In the genomic region with DNA sequence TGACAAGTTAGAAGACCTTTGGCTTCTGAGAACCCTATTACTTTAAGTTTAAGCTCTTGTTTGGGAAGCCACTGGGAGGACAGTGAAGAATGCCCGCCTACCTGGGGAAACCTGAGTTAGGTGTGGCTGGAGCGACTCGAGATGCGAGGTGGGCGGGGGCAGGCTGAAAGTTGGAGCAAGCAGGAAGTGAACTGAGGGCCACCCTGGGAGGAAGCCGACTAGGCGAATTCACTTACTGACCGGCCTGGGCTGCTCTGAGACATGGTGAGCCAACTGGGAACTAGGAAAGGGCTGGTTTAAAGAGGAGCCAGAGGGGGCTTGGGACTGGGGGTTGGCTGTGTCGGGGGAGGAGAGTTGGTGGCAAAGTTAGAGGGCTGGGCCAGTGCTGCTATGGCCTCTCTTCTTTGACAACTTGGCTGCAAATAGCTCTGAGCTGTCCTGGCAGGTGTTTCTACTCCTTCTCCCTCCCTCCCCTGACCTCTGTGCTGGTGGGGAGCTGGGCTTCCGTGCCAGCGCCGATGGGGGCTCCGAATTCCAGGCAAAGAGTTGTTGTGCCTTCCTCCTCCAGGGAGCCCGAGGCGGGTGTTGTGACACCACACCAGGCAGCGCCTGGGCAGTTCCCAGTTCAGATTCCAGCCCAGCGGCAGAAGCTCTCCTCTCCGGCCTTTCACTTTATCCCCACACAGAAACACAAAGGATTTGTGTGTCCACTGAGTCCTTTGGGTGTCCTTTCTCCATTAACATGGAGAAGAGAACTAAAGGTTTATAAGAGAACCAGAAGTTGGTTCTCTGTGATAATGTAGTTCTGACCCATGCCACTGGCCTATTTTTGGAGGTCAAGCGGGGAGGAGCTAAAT, we compare ENCODE assay signal across 8 cellular contexts. TPM values are rescaled to one million over a fixed set of nuclear protein-coding genes. Genes with fewer than 3 reads are reported as not detected.
DNase-seq lines count a peak whose midpoint lies in the region; ATAC-seq, FAIRE-seq and TF ChIP-seq lines count a peak whose summit lies in the region.

A gene (plus strand): TSS at position 201 of the 857 bp plus-strand sequence. CDS start 61 bp downstream, at position 262.

- CTCF ChIA-PET in endothelial cell of umbilical vein (lab: Charles Lee): interaction anchor here (0.7 to 2.4 kb wide), 7 partner anchors 8 to 67 kb away, joined by 3 to 5 read pairs (median 5); a partner anchor contains a TSS

- H2AFZ ChIP-seq in MM.1S (ENCODE audit: low read length): peak within 1 kb of the TSS; percentile 64
- H2AFZ ChIP-seq in endothelial cell of umbilical vein (ENCODE audit: low read depth, low read length): peak within 1 kb of the TSS; percentile 53

- H3K9me3 ChIP-seq in MM.1S (replicated peaks; ENCODE audit: insufficient read depth, low read length) (no peaks in the 10 kb centered on the region), endothelial cell of umbilical vein (replicated peaks; ENCODE audit: control insufficient read depth, insufficient read depth, low read length) (no peaks in the 10 kb centered on the region)

- 0 out of 2 replicates have a peak, but pooled peaks cover 5% of the 10 kb centered on the region for H3K36me3 ChIP-seq in MM.1S (replicated peaks; ENCODE audit: insufficient read depth, low read length)
- H3K36me3 ChIP-seq in endothelial cell of umbilical vein (ENCODE audit: control insufficient read depth in 2 of 2, extremely low read depth in 1 of 2, insufficient read depth in 2 of 2, low read length in 2 of 2): no peaks in the 10 kb centered on the region

- no peaks in the 10 kb centered on the region for H3K9me1 ChIP-seq in endothelial cell of umbilical vein (replicated peaks; ENCODE audit: control insufficient read depth, extremely low read depth, insufficient read depth, low read length)

- H3K9me2 ChIP-seq in MM.1S (replicated peaks; ENCODE audit: insufficient read depth, low read length): no peaks in the 10 kb centered on the region

- ATAC-seq in GM21390 (IDR thresholded peaks at IDR 0.05; ENCODE audit: unreplicated experiment): peak; percentile 73
- peak; percentile 81 to 86 for ATAC-seq in naive thymus-derived CD8-positive, alpha-beta T cell

- TF ChIP-seq CTCF in MM.1S (IDR thresholded peaks at IDR 0.05; ENCODE audit: low read length) (no peak), endothelial cell of umbilical vein (IDR thresholded peaks at IDR 0.05; ENCODE audit: extremely low read depth in 1 of 2, insufficient read depth in 1 of 2, low read depth in 1 of 2, low read length in 2 of 2) (no peak)

- H3K27me3 ChIP-seq in MM.1S (replicated peaks; ENCODE audit: insufficient read depth, low read length): peaks cover 2% of the 10 kb centered on the region; the same call in 1 of the 2 replicates
- H3K27me3 ChIP-seq in endothelial cell of umbilical vein (ENCODE audit: control insufficient read depth in 2 of 2, insufficient read depth in 2 of 2, low read length in 2 of 2): peaks cover 0 to 2% of the 10 kb centered on the region in 2 experiments

- intact Hi-C loops in endothelial cell of umbilical vein (cut with micrococcal nuclease): no loop called here

- H3K79me2 ChIP-seq in MM.1S (ENCODE audit: low read length): peaks cover 32% of the 10 kb centered on the region
- no peaks in the 10 kb centered on the region for H3K79me2 ChIP-seq in endothelial cell of umbilical vein (ENCODE audit: control insufficient read depth, insufficient read depth, low read length)

- H3K9ac ChIP-seq in MM.1S (ENCODE audit: low read length) (peak within 1 kb of the TSS; percentile 64), endothelial cell of umbilical vein (replicated peaks; ENCODE audit: extremely low read depth, insufficient read depth, low read length) (peak within 1 kb of the TSS; percentile 25)

- H3K4me3 ChIP-seq in MM.1S (ENCODE audit: low read length): peak within 1 kb of the TSS; percentile 75
- peak within 1 kb of the TSS in 2 of 3 experiments; percentile 2 to 9 for H3K4me3 ChIP-seq in endothelial cell of umbilical vein (replicated peaks in 1 of 3; ENCODE audit: insufficient read depth in 1 of 3, low read depth in 1 of 3, low read length in 3 of 3)

- TSS peak; percentile 42 for BruUV-seq in endothelial cell of umbilical vein (replicated peaks; lab: Mats Ljungman, UMichigan)

- FAIRE-seq in endothelial cell of umbilical vein (lab: Jason Lieb, UNC): peak; percentile 77

- DNase-seq in COLO668 (lab: John Stamatoyannopoulos, UW; ENCODE audit: unreplicated experiment) (peak; percentile 63), MM.1S (peak; percentile 80), endothelial cell of umbilical vein (ENCODE audit: low read depth, low spot score) (peak; percentile 37), COR-L47 (lab: John Stamatoyannopoulos, UW) (no peak)
- peak; percentile 58 for DNase-seq in activated CD4-positive, alpha-beta T cell treated with anti-CD3 and anti-CD28 coated beads, Interleukin-2, amount 50 U/mL, for 1 hour
- DNase-seq in naive thymus-derived CD8-positive, alpha-beta T cell: peak; percentile 41 to 80 (median 49)

- H3K4me1 ChIP-seq in MM.1S (ENCODE audit: low read length): peaks cover 11% of the 10 kb centered on the region; the same call in 1 of the 2 replicates
- H3K4me1 ChIP-seq in endothelial cell of umbilical vein (ENCODE audit: control insufficient read depth, extremely low read depth, insufficient read depth, low read length): peaks cover 22% of the 10 kb centered on the region

- no peaks in the 10 kb centered on the region for H3K27me3 Mint-ChIP-seq in naive thymus-derived CD8-positive, alpha-beta T cell

- H3K27ac Mint-ChIP-seq in naive thymus-derived CD8-positive, alpha-beta T cell: peak within 1 kb of the TSS; percentile 88 to 98 (median 93)

- dilution Hi-C loops in endothelial cell of umbilical vein (cut with MboI; ENCODE audit: extremely low pct_ligation_motif_present, low sequenced_read_pairs): no loop called here

- no peaks in the 10 kb centered on the region for H4K20me1 ChIP-seq in MM.1S (ENCODE audit: insufficient read depth, low read length)
- H4K20me1 ChIP-seq in endothelial cell of umbilical vein (replicated peaks; ENCODE audit: control insufficient read depth, extremely low read depth, insufficient read depth, low read length): no peaks in the 10 kb centered on the region

- peaks cover 23 to 43% (median 43%) of the 10 kb centered on the region in 4 donors for H3K4me1 Mint-ChIP-seq in naive thymus-derived CD8-positive, alpha-beta T cell

- peak within 1 kb of the TSS; percentile 47; the same call in 1 of the 2 replicates for H3K27ac ChIP-seq in MM.1S (ENCODE audit: low read length)
- peak within 1 kb of the TSS; percentile 27 for H3K27ac ChIP-seq in endothelial cell of umbilical vein (ENCODE audit: insufficient read depth, low read depth, low read length)
- peak within 1 kb of the TSS; percentile 61 for H3K27ac ChIP-seq in temporal lobe (ENCODE audit: low read depth, low read length)

- H3K9me3 Mint-ChIP-seq in naive thymus-derived CD8-positive, alpha-beta T cell: no peaks in the 10 kb centered on the region

- peaks cover 0 to 21% (median 7%) of the 10 kb centered on the region in 3 donors for H3K36me3 Mint-ChIP-seq in naive thymus-derived CD8-positive, alpha-beta T cell

- TF ChIP-seq POLR2A in endothelial cell of umbilical vein (IDR thresholded peaks at IDR 0.05; ENCODE audit: low read depth, low read length): no peak

- H3F3A ChIP-seq in MM.1S (ENCODE audit: insufficient read depth, low read length): no peaks in the 10 kb centered on the region

- H3K4me3 Mint-ChIP-seq in naive thymus-derived CD8-positive, alpha-beta T cell: peak within 1 kb of the TSS; percentile 88 to 98 (median 94)

- POLR2A ChIA-PET in endothelial cell of umbilical vein (lab: Charles Lee): interaction anchor here (1.0 kb wide), 1 partner anchor 39 kb away, joined by 6 read pairs; a partner anchor contains a TSS
- POLR2A ChIA-PET in naive thymus-derived CD8-positive, alpha-beta T cell (lab: Charles Lee): interaction anchor here (0.7 to 3.2 kb wide), 11 partner anchors 10 to 146 kb away, joined by 3 to 29 read pairs (median 5); a partner anchor contains a TSS

- H3K4me2 ChIP-seq in MM.1S (ENCODE audit: low read depth, low read length) (peak within 1 kb of the TSS; percentile 67), endothelial cell of umbilical vein (ENCODE audit: insufficient read depth, low read length) (peak within 1 kb of the TSS; percentile 54)

TF ChIP-seq in endothelial cell of umbilical vein, 7 proteins besides CTCF, POLR2A, EP300 and RAD21:
- TF ChIP-seq, protein P1, sequence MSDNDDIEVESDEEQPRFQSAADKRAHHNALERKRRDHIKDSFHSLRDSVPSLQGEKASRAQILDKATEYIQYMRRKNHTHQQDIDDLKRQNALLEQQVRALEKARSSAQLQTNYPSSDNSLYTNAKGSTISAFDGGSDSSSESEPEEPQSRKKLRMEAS (IDR thresholded peaks at IDR 0.05; ENCODE audit: insufficient read depth, insufficient read length): no peak
- TF ChIP-seq GATA2 (IDR thresholded peaks at IDR 0.05; ENCODE audit: insufficient read depth, insufficient read length, low read depth, low read length): no peak
- TF ChIP-seq EZH2 (IDR thresholded peaks at IDR 0.05; ENCODE audit: borderline replicate concordance, low read depth, low read length, severe bottlenecking): no peak
- TF ChIP-seq JUN (IDR thresholded peaks at IDR 0.05; ENCODE audit: borderline replicate concordance, insufficient read depth, insufficient read length, low read depth): no peak
- no peak for TF ChIP-seq MYC (IDR thresholded peaks at IDR 0.05; ENCODE audit: low read depth, low read length)
- no peak for TF ChIP-seq FOS (IDR thresholded peaks at IDR 0.05; ENCODE audit: borderline replicate concordance, insufficient read depth, low read length)
- TF ChIP-seq POLR2AphosphoS5 (IDR thresholded peaks at IDR 0.05; ENCODE audit: insufficient read depth, low read depth, low read length): no peak

RNA-seq across cellular contexts. Expression of the gene that starts here (rescaled TPM):
- total RNA-seq in endothelial cell of umbilical vein (35.8 and 39.0 TPM in 2 replicates), temporal lobe (0.74 TPM)
- polyA plus RNA-seq in endothelial cell of umbilical vein: 68.7 and 73.1 TPM in 2 replicates
- polyA plus RNA-seq in endothelial cell of umbilical vein (2011; cell fraction: cytosol; rRNA removed): 66.7 and 80.9 TPM in 2 replicates
- polyA plus RNA-seq in endothelial cell of umbilical vein (2011; cell fraction: nucleus; rRNA removed): 26.9 and 29.2 TPM in 2 replicates
- polyA plus RNA-seq in endothelial cell of umbilical vein (2012): 94.8 and 116 TPM in 2 replicates
- 17.4 and 21.2 TPM in 2 replicates for polyA minus RNA-seq in endothelial cell of umbilical vein
- polyA minus RNA-seq in endothelial cell of umbilical vein (2011; cell fraction: cytosol; rRNA and poly(A)+ RNA removed): 23.2 TPM
- 3.8 and 4.4 TPM in 2 replicates for polyA minus RNA-seq in endothelial cell of umbilical vein (2011; cell fraction: nucleus; rRNA and poly(A)+ RNA removed)
- total RNA-seq in naive thymus-derived CD8-positive, alpha-beta T cell: 10 to 100 TPM; 71.4 to 73.9 TPM
- polyA plus RNA-seq in naive thymus-derived CD8-positive, alpha-beta T cell: 100 to 1,000 TPM; 321 to 405 (median 373) TPM

Comparison
In these comparisons a context has a peak if more than half of its experiments do, and no peak if none do; other contexts are left out.
1. RNA of the gene that starts here (total RNA-seq): 71.4 to 73.9 TPM in naive thymus-derived CD8-positive, alpha-beta T cell and 35.8 to 39.0 TPM in endothelial cell of umbilical vein; 0.74 TPM in temporal lobe (single experiment); every median in the first group is over 10 times any median in the second.
2. Peak in every context shown above with its lines, with median percentiles within 50 percentile points of each other: H3K27ac ChIP-seq.